Comparison of ENCODE assay signal across 1 cellular context in the genomic region with DNA sequence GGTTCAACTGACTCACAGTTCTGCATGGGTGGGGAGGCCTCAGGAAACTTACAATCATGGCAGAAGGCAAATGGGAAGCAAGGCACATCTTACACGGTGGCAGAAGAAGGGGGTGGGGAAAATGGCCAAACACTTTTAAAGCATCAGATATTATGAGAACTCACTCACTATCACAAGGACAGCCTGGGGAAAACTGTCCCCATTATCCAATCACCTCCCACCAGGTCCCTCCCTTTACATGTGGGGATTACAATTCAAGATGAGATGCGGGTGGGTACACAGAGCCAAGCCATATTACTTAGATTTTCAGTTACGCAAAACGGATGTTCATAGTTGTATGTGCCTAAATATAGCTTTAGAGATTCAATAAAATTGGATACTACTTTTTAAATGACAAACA.
TF ChIP-seq lines count a peak whose summit lies in the region.

No MANE protein-coding gene starts in this region.

TF ChIP-seq in HCT116, 20 proteins besides CTCF, POLR2A, EP300 and RAD21:
- no peak for TF ChIP-seq EGR1 (IDR thresholded peaks at IDR 0.05; ENCODE audit: low read depth)
- TF ChIP-seq, protein P1, sequence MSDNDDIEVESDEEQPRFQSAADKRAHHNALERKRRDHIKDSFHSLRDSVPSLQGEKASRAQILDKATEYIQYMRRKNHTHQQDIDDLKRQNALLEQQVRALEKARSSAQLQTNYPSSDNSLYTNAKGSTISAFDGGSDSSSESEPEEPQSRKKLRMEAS (IDR thresholded peaks at IDR 0.05) = no peak
- TF ChIP-seq EZH2phosphoT487 (IDR thresholded peaks at IDR 0.05; ENCODE audit: borderline replicate concordance) = no peak
- TF ChIP-seq CEBPB (IDR thresholded peaks at IDR 0.05; ENCODE audit: low read depth) = no peak
- TF ChIP-seq, protein P2, sequence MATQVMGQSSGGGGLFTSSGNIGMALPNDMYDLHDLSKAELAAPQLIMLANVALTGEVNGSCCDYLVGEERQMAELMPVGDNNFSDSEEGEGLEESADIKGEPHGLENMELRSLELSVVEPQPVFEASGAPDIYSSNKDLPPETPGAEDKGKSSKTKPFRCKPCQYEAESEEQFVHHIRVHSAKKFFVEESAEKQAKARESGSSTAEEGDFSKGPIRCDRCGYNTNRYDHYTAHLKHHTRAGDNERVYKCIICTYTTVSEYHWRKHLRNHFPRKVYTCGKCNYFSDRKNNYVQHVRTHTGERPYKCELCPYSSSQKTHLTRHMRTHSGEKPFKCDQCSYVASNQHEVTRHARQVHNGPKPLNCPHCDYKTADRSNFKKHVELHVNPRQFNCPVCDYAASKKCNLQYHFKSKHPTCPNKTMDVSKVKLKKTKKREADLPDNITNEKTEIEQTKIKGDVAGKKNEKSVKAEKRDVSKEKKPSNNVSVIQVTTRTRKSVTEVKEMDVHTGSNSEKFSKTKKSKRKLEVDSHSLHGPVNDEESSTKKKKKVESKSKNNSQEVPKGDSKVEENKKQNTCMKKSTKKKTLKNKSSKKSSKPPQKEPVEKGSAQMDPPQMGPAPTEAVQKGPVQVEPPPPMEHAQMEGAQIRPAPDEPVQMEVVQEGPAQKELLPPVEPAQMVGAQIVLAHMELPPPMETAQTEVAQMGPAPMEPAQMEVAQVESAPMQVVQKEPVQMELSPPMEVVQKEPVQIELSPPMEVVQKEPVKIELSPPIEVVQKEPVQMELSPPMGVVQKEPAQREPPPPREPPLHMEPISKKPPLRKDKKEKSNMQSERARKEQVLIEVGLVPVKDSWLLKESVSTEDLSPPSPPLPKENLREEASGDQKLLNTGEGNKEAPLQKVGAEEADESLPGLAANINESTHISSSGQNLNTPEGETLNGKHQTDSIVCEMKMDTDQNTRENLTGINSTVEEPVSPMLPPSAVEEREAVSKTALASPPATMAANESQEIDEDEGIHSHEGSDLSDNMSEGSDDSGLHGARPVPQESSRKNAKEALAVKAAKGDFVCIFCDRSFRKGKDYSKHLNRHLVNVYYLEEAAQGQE (IDR thresholded peaks at IDR 0.05; ENCODE audit: low read depth) = no peak
- no peak for TF ChIP-seq ZFX (IDR thresholded peaks at IDR 0.05)
- TF ChIP-seq SP1 (IDR thresholded peaks at IDR 0.05; ENCODE audit: low read depth) = no peak
- TF ChIP-seq ZNF274 (IDR thresholded peaks at IDR 0.05; ENCODE audit: low read depth, low read length) = no peak
- no peak for TF ChIP-seq FOSL1 (IDR thresholded peaks at IDR 0.05; ENCODE audit: low read depth)
- TF ChIP-seq TCF7L2 (IDR thresholded peaks at IDR 0.05; ENCODE audit: borderline replicate concordance, extremely low read depth, insufficient read depth, insufficient read length) = no peak
- no peak for TF ChIP-seq SRF (IDR thresholded peaks at IDR 0.05; ENCODE audit: low read depth)
- no peak for TF ChIP-seq SIN3A (IDR thresholded peaks at IDR 0.05; ENCODE audit: low read depth)
